17 cellular contexts compared by ENCODE assay signal in the genomic region with DNA sequence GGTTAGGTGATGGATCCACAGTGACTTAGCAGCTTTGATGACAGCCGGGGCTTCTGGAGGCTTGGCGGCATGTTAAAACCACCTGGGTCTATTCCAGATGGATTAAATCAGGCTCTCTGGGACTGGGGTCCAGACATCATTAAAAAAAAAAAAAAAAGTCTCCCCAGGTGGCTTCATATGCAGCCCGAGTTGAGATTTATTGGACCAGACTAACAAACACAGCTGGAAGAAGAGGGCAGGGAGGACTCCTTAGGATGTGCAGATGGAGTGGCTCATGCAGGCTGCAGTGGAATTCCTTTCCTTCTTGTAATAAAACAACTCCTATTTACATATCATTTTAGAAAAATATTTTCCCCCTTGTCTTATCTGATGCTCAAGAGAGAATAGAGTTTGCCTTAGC.
DNase-seq lines count a peak whose midpoint lies in the region; ATAC-seq and TF ChIP-seq lines count a peak whose summit lies in the region.
"Had no signal": no experiment of that assay in that cellular context is flagged by ENCODE, and none has a peak within 500 bp of the region (broad histone marks: within the 10 kb centered on the region; RNA-seq: fewer than 3 reads in every experiment).

No MANE protein-coding gene starts in this region.

- H3K9me3 Mint-ChIP-seq in T-helper 1 cell treated with Interleukin-12 subunit alpha and Interleukin-12 subunit beta and Interleukin-4 antibody, amounts not matched to agents 30 μg/mL and 1 μg/mL, for 36 hours: peaks cover 15% of the 10 kb centered on the region
- H3K9me3 Mint-ChIP-seq: activated naive CD4-positive, alpha-beta T cell treated with anti-CD3 and anti-CD28 coated beads, Interleukin-2, amount 50 U/mL, for 24 hours had no signal

- no peak for ATAC-seq in HG02973 (IDR thresholded peaks at IDR 0.05; ENCODE audit: unreplicated experiment)
- no peak for ATAC-seq in HG02798 (IDR thresholded peaks at IDR 0.05; ENCODE audit: poor library complexity, unreplicated experiment)
- no peak for ATAC-seq in HG02970 (IDR thresholded peaks at IDR 0.05; ENCODE audit: low FRiP score, unreplicated experiment)
- ATAC-seq: activated CD4-positive, CD25-positive, alpha-beta regulatory T cell treated with anti-CD3 and anti-CD28 coated beads, Interleukin-2, amount 50 U/mL, for 24 hours; GM12878; heart left ventricle; stimulated activated naive CD8-positive, alpha-beta T cell treated with anti-CD3 and anti-CD28 coated beads, Interleukin-15, amount 100 ng/mL, for 72 hours had no signal

- no peaks in the 10 kb centered on the region for H3K27me3 Mint-ChIP-seq in T-helper 1 cell treated with Interleukin-12 subunit alpha and Interleukin-12 subunit beta and Interleukin-4 antibody, amounts not matched to agents 30 μg/mL and 1 μg/mL, for 36 hours (ENCODE audit: low read depth)
- H3K27me3 Mint-ChIP-seq: activated naive CD4-positive, alpha-beta T cell treated with anti-CD3 and anti-CD28 coated beads, Interleukin-2, amount 50 U/mL, for 24 hours; stimulated activated naive CD8-positive, alpha-beta T cell treated with anti-CD3 and anti-CD28 coated beads, Interleukin-15, amount 100 ng/mL, for 72 hours had no signal

- DNase-seq in T-helper 1 cell: no peak
- DNase-seq in DMS79 treated with DMSO at 0.1 percent for 48 hours (lab: John Stamatoyannopoulos, UW): peak; percentile 51
- peak; percentile 32 for DNase-seq in retina
- DNase-seq: activated CD8-positive, alpha-beta memory T cell treated with anti-CD3 and anti-CD28 coated beads, Interleukin-2, amount 50 U/mL, for 4 hours; erythroblast; heart left ventricle; islet precursor cell; stimulated activated naive CD8-positive, alpha-beta T cell treated with anti-CD3 and anti-CD28 coated beads, Interleukin-15, amount 100 ng/mL, for 72 hours had no signal

- H3K4me3 Mint-ChIP-seq in T-helper 1 cell treated with Interleukin-12 subunit alpha and Interleukin-12 subunit beta and Interleukin-4 antibody, amounts not matched to agents 30 μg/mL and 1 μg/mL, for 36 hours: peak overlapping the region; percentile 84
- H3K4me3 Mint-ChIP-seq: neural progenitor cell had no signal

- no peak for TF ChIP-seq CTCF in VCaP (conservative IDR thresholded peaks at IDR 0.05)

- peaks cover 55% of the 10 kb centered on the region for H3K4me1 Mint-ChIP-seq in T-helper 1 cell treated with Interleukin-12 subunit alpha and Interleukin-12 subunit beta and Interleukin-4 antibody, amounts not matched to agents 30 μg/mL and 1 μg/mL, for 36 hours (ENCODE audit: low read depth)

- H3K27ac ChIP-seq in VCaP: peak overlapping the region; percentile 29
- H3K27ac ChIP-seq: heart left ventricle, neural progenitor cell had no signal

- H3K36me3 Mint-ChIP-seq in T-helper 1 cell treated with Interleukin-12 subunit alpha and Interleukin-12 subunit beta and Interleukin-4 antibody, amounts not matched to agents 30 μg/mL and 1 μg/mL, for 36 hours (ENCODE audit: low read depth): peaks cover 12% of the 10 kb centered on the region
- H3K36me3 Mint-ChIP-seq: neural progenitor cell had no signal

- H3K27ac Mint-ChIP-seq in T-helper 1 cell treated with Interleukin-12 subunit alpha and Interleukin-12 subunit beta and Interleukin-4 antibody, amounts not matched to agents 30 μg/mL and 1 μg/mL, for 36 hours: peak overlapping the region; percentile 93
- H3K27ac Mint-ChIP-seq: stimulated activated naive CD8-positive, alpha-beta T cell treated with anti-CD3 and anti-CD28 coated beads, Interleukin-15, amount 100 ng/mL, for 72 hours had no signal

Comparison
In these comparisons a context has a peak if more than half of its experiments do, and no peak if none do; other contexts are left out.
1. DNase-seq: peak in DMS79 treated with DMSO at 0.1 percent for 48 hours (single experiment) and retina (single experiment); none in T-helper 1 cell (0 of 5).